In genomic region chr7:4787947-4788626, GRCh38 we compare ENCODE assay signal across 21 cellular contexts.
"Had no signal": no experiment of that assay in that cellular context is flagged by ENCODE, and none has a peak within 500 bp of the region (broad histone marks: within the 10 kb centered on the region; RNA-seq: fewer than 3 reads in every experiment).

No MANE protein-coding gene starts in this region.

- H3K9me3 Mint-ChIP-seq: activated CD8-positive, alpha-beta T cell treated with anti-CD3 and anti-CD28 coated beads for 36 hours; activated naive CD4-positive, alpha-beta T cell treated with anti-CD3 and anti-CD28 coated beads, Interleukin-2, amount 10 ng/mL, durations not matched to agents 7 days and 5 days; activated naive CD8-positive, alpha-beta T cell treated with anti-CD3 and anti-CD28 coated beads, Interleukin-2, amount 10 ng/mL, durations not matched to agents 7 days and 5 days; activated T-cell treated with anti-CD3 and anti-CD28 coated beads, Interleukin-2, amount 50 U/mL, for 72 hours; activated T-helper 2 cell treated with anti-CD3 and anti-CD28 coated beads, Interferon-gamma antibody, Interleukin-2, Interleukin-4, amounts not matched to agents 10 μg/mL and 5 μg/mL and 100 μg/mL, durations not matched to agents 14 hours and 24 hours and 36 hours; T-helper 1 cell treated with Interleukin-12 subunit alpha and Interleukin-12 subunit beta and Interleukin-4 antibody, amounts not matched to agents 30 μg/mL and 1 μg/mL, for 36 hours had no signal

- H3K4me3 Mint-ChIP-seq: activated CD8-positive, alpha-beta T cell treated with anti-CD3 and anti-CD28 coated beads for 36 hours; activated naive CD4-positive, alpha-beta T cell treated with anti-CD3 and anti-CD28 coated beads, Interleukin-2, amount 10 ng/mL, durations not matched to agents 7 days and 5 days; activated naive CD8-positive, alpha-beta T cell treated with anti-CD3 and anti-CD28 coated beads, Interleukin-2, amount 10 ng/mL, durations not matched to agents 7 days and 5 days; activated T-cell treated with anti-CD3 and anti-CD28 coated beads, Interleukin-2, amount 50 U/mL, for 72 hours; T-helper 1 cell treated with Interleukin-12 subunit alpha and Interleukin-12 subunit beta and Interleukin-4 antibody, amounts not matched to agents 30 μg/mL and 1 μg/mL, for 36 hours had no signal

- ATAC-seq: activated CD4-positive, CD25-positive, alpha-beta regulatory T cell treated with anti-CD3 and anti-CD28 coated beads, Interleukin-2, amount 50 U/mL, for 24 hours; activated CD8-positive, alpha-beta T cell treated with anti-CD3 and anti-CD28 coated beads for 36 hours; activated T-cell treated with anti-CD3 and anti-CD28 coated beads, Interleukin-2, amount 50 U/mL, for 72 hours had no signal

- H3K27me3 ChIP-seq: breast epithelium, Peyer's patch had no signal

- DNase-seq: activated CD4-positive, alpha-beta T cell treated with anti-CD3 and anti-CD28 coated beads for 4 hours; activated CD8-positive, alpha-beta memory T cell treated with anti-CD3 and anti-CD28 coated beads, Interleukin-2, amount 50 U/mL, for 4 hours; activated CD8-positive, alpha-beta T cell treated with anti-CD3 and anti-CD28 coated beads for 36 hours; activated gamma-delta T cell treated with Interleukin-2 at 50 U/mL for 16 hours; activated naive CD4-positive, alpha-beta T cell treated with anti-CD3 and anti-CD28 coated beads, Interleukin-2, amount 10 ng/mL, durations not matched to agents 7 days and 5 days; activated naive CD8-positive, alpha-beta T cell treated with anti-CD3 and anti-CD28 coated beads, Interleukin-2, amount 10 ng/mL, durations not matched to agents 7 days and 5 days; activated T-cell treated with anti-CD3 and anti-CD28 coated beads, Interleukin-2, amount 50 U/mL, for 72 hours; aorta; KG1; NCI-H1048; NCI-H146; NCI-H187 treated with DMSO at 0.1 percent for 48 hours; NCI-H2081 treated with DMSO at 0.1 percent for 48 hours; NCI-H446; NCI-H524; Peyer's patch; SHP77 treated with DMSO at 0.1 percent for 48 hours had no signal

- H3K27ac ChIP-seq: breast epithelium, Peyer's patch had no signal

- H3K27me3 Mint-ChIP-seq: activated CD8-positive, alpha-beta T cell treated with anti-CD3 and anti-CD28 coated beads for 36 hours; activated naive CD4-positive, alpha-beta T cell treated with anti-CD3 and anti-CD28 coated beads, Interleukin-2, amount 10 ng/mL, durations not matched to agents 7 days and 5 days; activated naive CD8-positive, alpha-beta T cell treated with anti-CD3 and anti-CD28 coated beads, Interleukin-2, amount 10 ng/mL, durations not matched to agents 7 days and 5 days had no signal

- H3K4me1 ChIP-seq: breast epithelium had no signal

- H3K4me3 ChIP-seq: breast epithelium, Peyer's patch had no signal

- H3K27ac Mint-ChIP-seq: activated CD8-positive, alpha-beta T cell treated with anti-CD3 and anti-CD28 coated beads for 36 hours; activated naive CD4-positive, alpha-beta T cell treated with anti-CD3 and anti-CD28 coated beads, Interleukin-2, amount 10 ng/mL, durations not matched to agents 7 days and 5 days; activated naive CD8-positive, alpha-beta T cell treated with anti-CD3 and anti-CD28 coated beads, Interleukin-2, amount 10 ng/mL, durations not matched to agents 7 days and 5 days; activated T-cell treated with anti-CD3 and anti-CD28 coated beads, Interleukin-2, amount 50 U/mL, for 72 hours; activated T-helper 2 cell treated with anti-CD3 and anti-CD28 coated beads, Interferon-gamma antibody, Interleukin-2, Interleukin-4, amounts not matched to agents 10 μg/mL and 5 μg/mL and 100 μg/mL, durations not matched to agents 14 hours and 24 hours and 36 hours; T-helper 1 cell treated with Interleukin-12 subunit alpha and Interleukin-12 subunit beta and Interleukin-4 antibody, amounts not matched to agents 30 μg/mL and 1 μg/mL, for 36 hours had no signal

- H3K9me3 ChIP-seq: breast epithelium, Peyer's patch had no signal
